14 cellular contexts compared by ENCODE assay signal in the genomic region with DNA sequence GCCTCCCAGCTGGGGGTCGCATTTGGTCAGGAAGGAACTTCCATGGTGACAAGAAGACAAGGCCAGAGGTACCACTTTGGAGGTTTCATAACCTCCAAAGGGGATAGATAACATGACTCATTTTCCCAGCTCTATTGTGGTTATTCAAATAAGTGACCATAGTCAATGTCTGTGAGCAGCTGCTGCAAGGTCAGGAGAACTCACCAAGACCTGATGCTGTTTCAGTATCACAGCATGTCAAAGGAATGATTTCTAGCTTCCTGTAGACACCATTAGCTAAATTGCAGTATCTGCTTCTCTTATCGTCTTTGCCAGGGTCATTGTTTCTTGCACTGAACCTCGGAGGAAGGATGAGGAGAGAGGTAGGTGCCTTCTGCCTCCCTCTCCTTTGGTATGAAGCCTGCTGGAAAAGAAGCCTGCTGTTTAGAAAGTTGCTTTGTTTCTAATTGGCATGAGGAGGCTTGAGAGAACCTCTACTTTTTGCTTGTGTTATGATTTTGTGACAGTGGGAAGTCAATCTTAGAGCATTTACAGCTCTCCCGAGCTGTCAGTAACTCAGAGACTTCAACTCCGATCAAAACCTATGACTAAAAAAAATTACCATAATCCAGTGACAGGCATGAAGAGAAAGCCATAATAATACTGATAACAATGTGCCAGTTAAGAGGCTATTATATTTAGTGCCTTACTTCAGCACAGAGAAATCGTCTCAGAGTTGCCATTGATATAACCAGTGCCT. TPM values are rescaled to one million over a fixed set of nuclear protein-coding genes. Genes with fewer than 3 reads are reported as not detected.
DNase-seq lines count a peak whose midpoint lies in the region; ATAC-seq and TF ChIP-seq lines count a peak whose summit lies in the region.
"Had no signal": no experiment of that assay in that cellular context is flagged by ENCODE, and none has a peak within 500 bp of the region (broad histone marks: within the 10 kb centered on the region; RNA-seq: fewer than 3 reads in every experiment).

No MANE protein-coding gene starts in this region.

- 66 to 72% methylated on average over 6 of the region's 6 CpGs for WGBS in testis, 2 donors

- peak; percentile 87 for ATAC-seq in GM19395 (IDR thresholded peaks at IDR 0.05; ENCODE audit: unreplicated experiment)
- ATAC-seq in HG02981 (IDR thresholded peaks at IDR 0.05; ENCODE audit: unreplicated experiment): peak; percentile 84
- no peak for ATAC-seq in T-helper 17 cell
- ATAC-seq: psoas muscle had no signal

- no peaks in the 10 kb centered on the region for H3K36me3 ChIP-seq in PC-9 (ENCODE audit: low read depth)
- H3K36me3 ChIP-seq in testis (ENCODE audit: low read depth, missing control alignments): no peaks in the 10 kb centered on the region
- H3K36me3 ChIP-seq: BLaER1 treated with 17β-estradiol and CSF1 and Interleukin-3, amounts not matched to agents 10 nM and 100 nM had no signal

- H3K27ac Mint-ChIP-seq in T-helper 17 cell: no peak overlapping the region
- H3K27ac Mint-ChIP-seq: activated T-helper 1 cell treated with anti-CD3 and anti-CD28 coated beads, Interleukin-12 subunit alpha, Interleukin-12 subunit beta, Interleukin-2, Interleukin-4 antibody, amounts not matched to agents 30 ng/mL and 10 ng/mL and 1 ng/mL, durations not matched to agents 14 hours and 24 hours and 36 hours; stimulated activated naive B cell treated with anti-CD40 and anti-IgM and Interleukin-4, amounts not matched to agents 10 μg/mL and 1 μg/mL and 100 μg/mL, for 72 hours had no signal

- TF ChIP-seq CTCF in GM10266 (IDR thresholded peaks at IDR 0.05; ENCODE audit: control insufficient read depth, insufficient read depth, low read depth, missing control alignments): no peak
- TF ChIP-seq CTCF in PC-9 (conservative IDR thresholded peaks at IDR 0.05): no peak
- no peak for TF ChIP-seq CTCF in testis (IDR thresholded peaks at IDR 0.05)

- POLR2A ChIA-PET in PC-9 (lab: Charles Lee; ENCODE audit: unreplicated experiment): no interaction called here

- no peak overlapping the region for H3K4me3 Mint-ChIP-seq in T-helper 17 cell
- H3K4me3 Mint-ChIP-seq: activated T-helper 1 cell treated with anti-CD3 and anti-CD28 coated beads, Interleukin-12 subunit alpha, Interleukin-12 subunit beta, Interleukin-2, Interleukin-4 antibody, amounts not matched to agents 30 ng/mL and 10 ng/mL and 1 ng/mL, durations not matched to agents 14 hours and 24 hours and 36 hours; stimulated activated naive B cell treated with anti-CD40 and anti-IgM and Interleukin-4, amounts not matched to agents 10 μg/mL and 1 μg/mL and 100 μg/mL, for 72 hours had no signal

- no peaks in the 10 kb centered on the region; the same call in 1 of the 2 replicates for H3K4me1 ChIP-seq in PC-9 (replicated peaks; ENCODE audit: insufficient read depth)
- no peaks in the 10 kb centered on the region for H3K4me1 ChIP-seq in testis
- H3K4me1 ChIP-seq: psoas muscle had no signal

- no peaks in the 10 kb centered on the region for H3F3A ChIP-seq in PC-9 (ENCODE audit: insufficient read depth, low read depth)

- CTCF ChIA-PET in PC-9 (lab: Charles Lee): no interaction called here

- no peak overlapping the region for H3K4me3 ChIP-seq in PC-9
- no peak overlapping the region for H3K4me3 ChIP-seq in testis
- H3K4me3 ChIP-seq: BLaER1 treated with 17β-estradiol and CSF1 and Interleukin-3, amounts not matched to agents 10 nM and 100 nM; psoas muscle had no signal

- intact Hi-C loops in PC-9 (cut with micrococcal nuclease; ENCODE audit: unreplicated experiment): no loop called here
- intact Hi-C loops in testis (cut with DNase I; ENCODE audit: low total_unique reads): no loop called here

- no peaks in the 10 kb centered on the region for H4K20me1 ChIP-seq in PC-9 (ENCODE audit: insufficient read depth)
- H4K20me1 ChIP-seq: BLaER1 treated with 17β-estradiol and CSF1 and Interleukin-3, amounts not matched to agents 10 nM and 100 nM had no signal

- H3K9me2 ChIP-seq in PC-9 (ENCODE audit: insufficient read depth): no peaks in the 10 kb centered on the region

- peaks cover 20% of the 10 kb centered on the region for H3K27me3 Mint-ChIP-seq in T-helper 17 cell

- no TSS peak for BruUV-seq in PC-9 (replicated peaks; lab: Mats Ljungman, UMichigan)

- H3K27me3 ChIP-seq in PC-9 (ENCODE audit: insufficient read depth, low read depth): no peaks in the 10 kb centered on the region
- H3K27me3 ChIP-seq in testis: no peaks in the 10 kb centered on the region
- H3K27me3 ChIP-seq: BLaER1 treated with 17β-estradiol and CSF1 and Interleukin-3, amounts not matched to agents 10 nM and 100 nM had no signal

- peak; percentile 34 for DNase-seq in GM10266 (ENCODE audit: extremely low spot score)
- peak; percentile 37 for DNase-seq in SW480 (ENCODE audit: low spot score)
- DNase-seq in T-helper 17 cell: no peak
- no peak for DNase-seq in PC-9
- no peak for DNase-seq in testis
- no peak for DNase-seq in NCI-H526 treated with DMSO at 0.1 percent for 48 hours (lab: John Stamatoyannopoulos, UW)
- DNase-seq: effector CD4-positive, alpha-beta T cell; HCEC 1CT; psoas muscle; stimulated activated naive B cell treated with anti-CD40 and anti-IgM and Interleukin-4, amounts not matched to agents 10 μg/mL and 1 μg/mL and 100 μg/mL, for 72 hours had no signal

- H3K36me3 Mint-ChIP-seq in T-helper 17 cell (ENCODE audit: low read depth): peaks cover 2% of the 10 kb centered on the region
- H3K36me3 Mint-ChIP-seq: stimulated activated naive B cell treated with anti-CD40 and anti-IgM and Interleukin-4, amounts not matched to agents 10 μg/mL and 1 μg/mL and 100 μg/mL, for 72 hours had no signal

- H3K9me3 ChIP-seq in T-helper 17 cell (ENCODE audit: control insufficient read depth, low read length, poor library complexity, severe bottlenecking): no peaks in the 10 kb centered on the region
- no peaks in the 10 kb centered on the region for H3K9me3 ChIP-seq in PC-9 (ENCODE audit: insufficient read depth, low read depth)
- no peaks in the 10 kb centered on the region for H3K9me3 ChIP-seq in testis
- H3K9me3 ChIP-seq: BLaER1 treated with 17β-estradiol and CSF1 and Interleukin-3, amounts not matched to agents 10 nM and 100 nM; psoas muscle had no signal

- H3K27ac ChIP-seq in PC-9 (no peak overlapping the region), testis (no peak overlapping the region)
- H3K27ac ChIP-seq: BLaER1 treated with 17β-estradiol and CSF1 and Interleukin-3, amounts not matched to agents 10 nM and 100 nM; psoas muscle had no signal

- no peak for TF ChIP-seq POLR2A in testis (IDR thresholded peaks at IDR 0.05)

- no peak overlapping the region for H3K4me2 ChIP-seq in PC-9

- H2AFZ ChIP-seq in PC-9: no peak overlapping the region

- H3K4me1 Mint-ChIP-seq in T-helper 17 cell: peaks cover 3% of the 10 kb centered on the region
- H3K4me1 Mint-ChIP-seq: stimulated activated naive B cell treated with anti-CD40 and anti-IgM and Interleukin-4, amounts not matched to agents 10 μg/mL and 1 μg/mL and 100 μg/mL, for 72 hours had no signal

- no peaks in the 10 kb centered on the region for H3K79me2 ChIP-seq in PC-9 (ENCODE audit: low read depth)

RNA-seq across cellular contexts. Expression of a gene that starts 38.0 kb away (rescaled TPM):
- total RNA-seq in T-helper 17 cell (1 to 10 TPM; 7.5 to 8.3 TPM), PC-9 (2021) (23.5 and 24.2 TPM in 2 replicates), testis (10 to 100 TPM; 44.7 to 49.4 TPM)
- polyA plus RNA-seq in testis (ENCODE audit: insufficient read depth, low read depth, low replicate concordance): 21.9 TPM

Comparison
In these comparisons a context has a peak if more than half of its experiments do, and no peak if none do; other contexts are left out.
1. DNase-seq: peak in GM10266 (single experiment) and SW480 (single experiment); none in T-helper 17 cell (0 of 3), PC-9 (0 of 2), testis (single experiment) and NCI-H526 treated with DMSO at 0.1 percent for 48 hours (single experiment).